Comparison of ENCODE assay signal across 1 cellular context in genomic region chr19:10336725-10337124, GRCh38. TPM values are rescaled to one million over a fixed set of nuclear protein-coding genes. Genes with fewer than 3 reads are reported as not detected.
"Had no signal": no experiment of that assay in that cellular context is flagged by ENCODE, and none has a peak within 500 bp of the region (broad histone marks: within the 10 kb centered on the region; RNA-seq: fewer than 3 reads in every experiment).

No MANE protein-coding gene starts in this region.

RNA-seq across cellular contexts. Expression of gene ICAM3, which starts 2.7 kb away (rescaled TPM):
- total RNA-seq: M059J had no signal
